1 cellular context compared by ENCODE assay signal in genomic region chr3:48595075-48595525, GRCh38.
TF ChIP-seq lines count a peak whose summit lies in the region.

TSS of gene COL7A1 (minus strand) at chr3:48595329. CDS start at chr3:48595159, 170 bp downstream.

TF ChIP-seq in K562, 482 proteins besides CTCF, POLR2A, EP300 and RAD21 (continued from another document):
- TF ChIP-seq THRB (CRISPR knock-in tag; conservative IDR thresholded peaks at IDR 0.05) = no peak
